8 cellular contexts compared by ENCODE assay signal in genomic region chr21:39386899-39387298, GRCh38.
DNase-seq lines count a peak whose midpoint lies in the region; ATAC-seq, FAIRE-seq and TF ChIP-seq lines count a peak whose summit lies in the region.

No MANE protein-coding gene starts in this region.

- ATAC-seq in activated naive CD8-positive, alpha-beta T cell treated with anti-CD3 and anti-CD28 coated beads, Interleukin-2, amount 50 U/mL, for 24 hours, result no peak

- no peak for DNase-seq in activated naive CD8-positive, alpha-beta T cell treated with anti-CD3 and anti-CD28 coated beads, Interleukin-2, amount 50 U/mL, for 24 hours
- DNase-seq in NCI-H2081 (lab: John Stamatoyannopoulos, UW), result no peak
- DNase-seq in erythroblast (lab: John Stamatoyannopoulos, UW), result no peak
- no peak for DNase-seq in H54 (ENCODE audit: insufficient read length, low spot score)
- DNase-seq in HUDEP-2 (lab: John Stamatoyannopoulos, UW; ENCODE audit: unreplicated experiment in 76 of 76), result no peak

- H3K4me3 ChIP-seq in HEK293 (ENCODE audit: low read depth, low read length) (no peak overlapping the region), muscle layer of duodenum (ENCODE audit: low read depth in 1 of 2, low read length in 2 of 2) (peak overlapping the region; percentile 69 to 74)

- peaks cover 11% of the 10 kb centered on the region for H3K36me3 Mint-ChIP-seq in activated naive CD8-positive, alpha-beta T cell treated with anti-CD3 and anti-CD28 coated beads, Interleukin-2, amount 50 U/mL, for 24 hours (ENCODE audit: low read depth)

- H3K27ac Mint-ChIP-seq in activated naive CD8-positive, alpha-beta T cell treated with anti-CD3 and anti-CD28 coated beads, Interleukin-2, amount 50 U/mL, for 24 hours, result peak overlapping the region; percentile 93

- no peak for TF ChIP-seq POLR2A in erythroblast (IDR thresholded peaks at IDR 0.05; ENCODE audit: low read length)
- no peak for TF ChIP-seq POLR2A in H54 (IDR thresholded peaks at IDR 0.05; ENCODE audit: low read depth, low read length)

- POLR2A ChIA-PET in HEK293 (lab: Yijun Ruan, JAX), result interaction anchor here (0.9 to 3.2 kb wide), 5 partner anchors 38 to 203 kb away, joined by 3 to 33 read pairs (median 26); partner anchors contain the start of genes BRWD1, HMGN1 and PSMG1

- no peaks in the 10 kb centered on the region for H3K9me3 Mint-ChIP-seq in activated naive CD8-positive, alpha-beta T cell treated with anti-CD3 and anti-CD28 coated beads, Interleukin-2, amount 50 U/mL, for 24 hours

- H3K27me3 Mint-ChIP-seq in activated naive CD8-positive, alpha-beta T cell treated with anti-CD3 and anti-CD28 coated beads, Interleukin-2, amount 50 U/mL, for 24 hours, result no peaks in the 10 kb centered on the region

- H3K4me1 ChIP-seq in HEK293 (ENCODE audit: control insufficient read depth, insufficient read depth, low read length), result peaks cover 14% of the 10 kb centered on the region
- peaks cover 3 to 21% of the 10 kb centered on the region in 2 donors for H3K4me1 ChIP-seq in muscle layer of duodenum (ENCODE audit: control insufficient read depth in 1 of 2, insufficient read depth in 2 of 2, low read length in 2 of 2)

- H3K36me3 ChIP-seq in HEK293 (ENCODE audit: control insufficient read depth in 2 of 2, insufficient read depth in 1 of 2, low read length in 2 of 2) (peaks cover 0 to 15% of the 10 kb centered on the region in 2 experiments; a peak in 2 of 3 replicates), muscle layer of duodenum (ENCODE audit: control insufficient read depth in 1 of 2, insufficient read depth in 2 of 2, low read length in 2 of 2) (peaks cover 4 to 7% of the 10 kb centered on the region in 2 donors)

- no peaks in the 10 kb centered on the region for H3K9me3 ChIP-seq in HEK293 (ENCODE audit: control insufficient read depth, insufficient read depth, low read depth, low read length)
- no peaks in the 10 kb centered on the region for H3K9me3 ChIP-seq in muscle layer of duodenum (ENCODE audit: control insufficient read depth in 1 of 2, low read length in 2 of 2)

- H3K27me3 ChIP-seq in muscle layer of duodenum (ENCODE audit: low read depth, low read length), result no peaks in the 10 kb centered on the region

- no peak for FAIRE-seq in H54 (lab: Jason Lieb, UNC)

- TF ChIP-seq CTCF in 22Rv1 (IDR thresholded peaks at IDR 0.05), result no peak
- no peak for TF ChIP-seq CTCF in HEK293 (tag by site-specific recombination; IDR thresholded peaks at IDR 0.05)

- H3K27ac ChIP-seq in 22Rv1 (peak overlapping the region; percentile 91), HEK293 (ENCODE audit: extremely low read depth, low read depth, low read length) (no peak overlapping the region), muscle layer of duodenum (ENCODE audit: low read length) (no peak overlapping the region)

- peak overlapping the region; percentile 88 for H3K4me3 Mint-ChIP-seq in activated naive CD8-positive, alpha-beta T cell treated with anti-CD3 and anti-CD28 coated beads, Interleukin-2, amount 50 U/mL, for 24 hours

- peaks cover 44% of the 10 kb centered on the region for H3K4me1 Mint-ChIP-seq in activated naive CD8-positive, alpha-beta T cell treated with anti-CD3 and anti-CD28 coated beads, Interleukin-2, amount 50 U/mL, for 24 hours

- CTCF ChIA-PET in HEK293 (lab: Yijun Ruan, JAX), result interaction anchor here (0.6 to 1.7 kb wide), 12 partner anchors 10 to 205 kb away, joined by 3 to 16 read pairs (median 4); partner anchors contain the start of genes BRWD1 and PSMG1

TF ChIP-seq in HEK293, 187 proteins besides CTCF, POLR2A, EP300 and RAD21:
- TF ChIP-seq BCL11B (tag by site-specific recombination; IDR thresholded peaks at IDR 0.05; ENCODE audit: low read depth) (no peak), ZNF121 (tag by site-specific recombination; IDR thresholded peaks at IDR 0.05) (peak; percentile 100)
